ENCODE assay signal across 1 cellular context in genomic region chr1:54938955-54939354, GRCh38.
A peak's percentile ranks its signal among the peaks of the same experiment; 100 is the strongest.
TF ChIP-seq lines count a peak whose summit lies in the region.

No MANE protein-coding gene starts in this region.

TF ChIP-seq in HepG2, 621 proteins besides CTCF, POLR2A, EP300 and RAD21:
- peak; percentile 38; the same call in 1 of the 2 replicates for TF ChIP-seq CHD2 (IDR thresholded peaks at IDR 0.05; ENCODE audit: low read depth, low read length)
